24 cellular contexts compared by ENCODE assay signal in the genomic region with DNA sequence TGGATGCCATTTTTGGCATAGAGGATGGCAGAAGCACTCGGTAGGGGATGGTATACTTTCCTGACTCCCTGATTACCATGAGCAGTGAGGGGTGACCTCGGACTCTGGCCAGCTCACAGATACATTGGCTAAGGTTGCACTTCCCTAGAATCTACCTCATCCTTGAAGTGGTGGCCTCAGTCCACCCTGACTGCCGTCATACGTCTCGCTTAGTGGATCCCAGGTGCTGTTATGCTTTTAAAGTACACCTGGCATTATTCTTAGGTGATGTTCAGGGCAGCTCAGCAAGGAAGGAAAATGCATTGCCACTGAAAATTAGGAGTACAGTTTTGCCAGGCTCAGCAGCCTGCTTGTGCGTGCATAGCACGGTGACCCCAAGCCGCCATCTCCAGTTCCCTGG.
DNase-seq lines count a peak whose midpoint lies in the region; ATAC-seq, FAIRE-seq and TF ChIP-seq lines count a peak whose summit lies in the region.
"Had no signal": no experiment of that assay in that cellular context is flagged by ENCODE, and none has a peak within 500 bp of the region (broad histone marks: within the 10 kb centered on the region; RNA-seq: fewer than 3 reads in every experiment).

No MANE protein-coding gene starts in this region.

- FAIRE-seq in H1 (lab: Jason Lieb, UNC): no peak
- FAIRE-seq: A204.1, D721Med, GM12878, GM18507, H54 had no signal

- no peak overlapping the region for H2AK5ac ChIP-seq in H1 (ENCODE audit: low read depth, low read length)

- H3K23ac ChIP-seq in H1 (ENCODE audit: insufficient read length): no peak overlapping the region

- H2BK15ac ChIP-seq in H1 (ENCODE audit: low read length): no peak overlapping the region

- no peak overlapping the region for H3K4me3 Mint-ChIP-seq in osteocyte (ENCODE audit: unreplicated experiment)
- H3K4me3 Mint-ChIP-seq in stimulated activated naive B cell treated with anti-CD40 and anti-IgM and Interleukin-4, amounts not matched to agents 10 μg/mL and 1 μg/mL and 100 μg/mL, for 72 hours: no peak overlapping the region
- H3K4me3 Mint-ChIP-seq: CD14-positive monocyte; CD4-positive, alpha-beta T cell; CD8-positive, alpha-beta memory T cell; GM23338; HFFc6 had no signal

- no peak overlapping the region for H3K56ac ChIP-seq in H1 (replicated peaks; ENCODE audit: insufficient read length, low read depth, low read length)

- H4K8ac ChIP-seq in H1 (ENCODE audit: extremely low read depth, insufficient read depth, low read length): no peak overlapping the region

- H4K91ac ChIP-seq in H1 (replicated peaks; ENCODE audit: insufficient read length, low read length): no peak overlapping the region

- no peak overlapping the region for H3K4me2 ChIP-seq in H1 (ENCODE audit: insufficient read depth in 1 of 2, low read depth in 2 of 2, low read length in 2 of 2)
- H3K4me2 ChIP-seq: BLaER1 treated with 17β-estradiol and CSF1 and Interleukin-3, amounts not matched to agents 10 nM and 100 nM had no signal

- no peak overlapping the region for H2BK120ac ChIP-seq in H1 (replicated peaks; ENCODE audit: low read depth, low read length)

- H3K9me3 Mint-ChIP-seq in osteocyte (ENCODE audit: unreplicated experiment): peaks cover 15% of the 10 kb centered on the region
- H3K9me3 Mint-ChIP-seq in stimulated activated naive B cell treated with anti-CD40 and anti-IgM and Interleukin-4, amounts not matched to agents 10 μg/mL and 1 μg/mL and 100 μg/mL, for 72 hours: no peaks in the 10 kb centered on the region
- H3K9me3 Mint-ChIP-seq: CD14-positive monocyte, HFFc6 had no signal

- H4K20me1 ChIP-seq in H1 (replicated peaks in 1 of 2; ENCODE audit: control insufficient read depth in 1 of 2, insufficient read depth in 2 of 2, low read length in 2 of 2): no peaks in the 10 kb centered on the region

- H2AFZ ChIP-seq in H1 (ENCODE audit: low read length): no peak overlapping the region

- H3K27ac ChIP-seq in H1 (ENCODE audit: low read depth, low read length): no peak overlapping the region
- H3K27ac ChIP-seq: 22Rv1; BLaER1 treated with 17β-estradiol and CSF1 and Interleukin-3, amounts not matched to agents 10 nM and 100 nM had no signal

- no peaks in the 10 kb centered on the region for H3K23me2 ChIP-seq in H1 (ENCODE audit: low read depth, low read length)

- TF ChIP-seq CTCF in H1 (IDR thresholded peaks at IDR 0.05; ENCODE audit: control extremely low read depth in 1 of 3, insufficient read depth in 1 of 3, low read depth in 1 of 3, low read length in 3 of 3): no peak
- no peak for TF ChIP-seq CTCF in osteocyte (IDR thresholded peaks at IDR 0.05)

- POLR2A ChIA-PET in H1 (lab: Charles Lee; ENCODE audit: partially characterized antibody): interaction anchor here (0.6 kb wide), 1 partner anchor 9 kb away, joined by 3 read pairs; no protein-coding TSS in a partner anchor

- no peaks in the 10 kb centered on the region for H3K79me1 ChIP-seq in H1 (ENCODE audit: low read depth, low read length)

- no peaks in the 10 kb centered on the region for H3K9me3 ChIP-seq in H1 (ENCODE audit: insufficient read depth in 2 of 2, low read depth in 1 of 2, low read length in 1 of 2)
- H3K9me3 ChIP-seq: BE2C, HAP-1 had no signal

- H2BK12ac ChIP-seq in H1 (ENCODE audit: low read depth, low read length): no peak overlapping the region

- no peak for TF ChIP-seq EP300 in H1 (IDR thresholded peaks at IDR 0.05; ENCODE audit: borderline replicate concordance in 1 of 2, low read depth in 2 of 2, low read length in 2 of 2)

- 98% methylated on average over 8 of the region's 8 CpGs; no CpG with 5 or more reads in 1 of the 2 experiments for WGBS in H1 (ENCODE audit: extremely low coverage in 1 of 2, insufficient coverage in 1 of 2, insufficient read length in 1 of 2, insufficient replicate concordance in 2 of 2, low coverage in 1 of 2, low lambda C conversion rate in 2 of 2, missing lambda C conversion rate in 1 of 2), 2 experiments

- DNase-seq in activated CD8-positive, alpha-beta memory T cell treated with anti-CD3 and anti-CD28 coated beads for 24 hours: peak; percentile 37
- no peak for DNase-seq in activated CD8-positive, alpha-beta memory T cell treated with anti-CD3 and anti-CD28 coated beads, Interleukin-2, amount 50 U/mL, for 48 hours
- DNase-seq in H1 (ENCODE audit: low read depth in 1 of 2, low spot score in 2 of 2) (peak in 1 of 2 experiments; percentile 17), osteocyte (ENCODE audit: extremely low spot score, unreplicated experiment) (peak; percentile 60), anterior cingulate cortex (lab: John Stamatoyannopoulos, UW) (no peak)
- DNase-seq in stimulated activated naive B cell treated with anti-CD40 and anti-IgM and Interleukin-4, amounts not matched to agents 10 μg/mL and 1 μg/mL and 100 μg/mL, for 72 hours: no peak
- DNase-seq: BE2C; CD4-positive, alpha-beta T cell; CD8-positive, alpha-beta memory T cell; DMS 273 treated with DMSO at 0.1 percent for 48 hours; DMS79; EL; GDM1; HFFc6 had no signal

- H3K4ac ChIP-seq in H1 (replicated peaks; ENCODE audit: insufficient read length, low read depth, low read length): peak overlapping the region; percentile 4

- peaks cover 61% of the 10 kb centered on the region for H3K27me3 Mint-ChIP-seq in osteocyte (ENCODE audit: unreplicated experiment)
- H3K27me3 Mint-ChIP-seq in stimulated activated naive B cell treated with anti-CD40 and anti-IgM and Interleukin-4, amounts not matched to agents 10 μg/mL and 1 μg/mL and 100 μg/mL, for 72 hours: no peaks in the 10 kb centered on the region

- no peaks in the 10 kb centered on the region for H3K36me3 ChIP-seq in H1 (ENCODE audit: control insufficient read depth in 2 of 4, insufficient read depth in 4 of 4, low read length in 3 of 4)
- H3K36me3 ChIP-seq: BE2C, HAP-1 had no signal

- no peaks in the 10 kb centered on the region for H3K27me3 ChIP-seq in H1 (replicated peaks in 1 of 4; ENCODE audit: control insufficient read depth in 3 of 4, extremely low read depth in 1 of 4, insufficient read depth in 3 of 4, low read length in 3 of 4)
- H3K27me3 ChIP-seq: BLaER1 treated with 17β-estradiol and CSF1 and Interleukin-3, amounts not matched to agents 10 nM and 100 nM had no signal

- H3K4me3 ChIP-seq in H1 (ENCODE audit: extremely low read depth in 1 of 4, insufficient read depth in 2 of 4, low read depth in 3 of 4, low read length in 4 of 4): no peak overlapping the region
- H3K4me3 ChIP-seq: BLaER1 treated with 17β-estradiol and CSF1 and Interleukin-3, amounts not matched to agents 10 nM and 100 nM; GM12878; HAP-1 had no signal

- peaks cover 4 to 16% (median 13%) of the 10 kb centered on the region in 4 experiments for H3K4me1 ChIP-seq in H1 (replicated peaks in 1 of 4; ENCODE audit: control insufficient read depth in 3 of 4, insufficient read depth in 4 of 4, low read length in 3 of 4)
- H3K4me1 ChIP-seq: BE2C; BLaER1 treated with 17β-estradiol and CSF1 and Interleukin-3, amounts not matched to agents 10 nM and 100 nM; HAP-1 had no signal

- H3K27ac Mint-ChIP-seq in osteocyte (ENCODE audit: unreplicated experiment): no peak overlapping the region
- H3K27ac Mint-ChIP-seq in stimulated activated naive B cell treated with anti-CD40 and anti-IgM and Interleukin-4, amounts not matched to agents 10 μg/mL and 1 μg/mL and 100 μg/mL, for 72 hours: no peak overlapping the region
- H3K27ac Mint-ChIP-seq: CD4-positive, alpha-beta T cell; CD8-positive, alpha-beta memory T cell; GM23338; HFFc6 had no signal

- CTCF ChIA-PET in H1 (lab: Charles Lee; ENCODE audit: partially characterized antibody): interaction anchor here (0.8 to 1.9 kb wide), 3 partner anchors 10 to 133 kb away, joined by 3 to 4 read pairs (median 3); no protein-coding TSS in a partner anchor

- no peak overlapping the region for H3K14ac ChIP-seq in H1 (ENCODE audit: insufficient read length)

- no peak for TF ChIP-seq POLR2A in H1 (IDR thresholded peaks at IDR 0.05; ENCODE audit: control extremely low read depth in 1 of 2, low read depth in 2 of 2, low read length in 2 of 2)

- H4K5ac ChIP-seq in H1 (ENCODE audit: insufficient read length, low read depth, low read length): no peak overlapping the region

- TF ChIP-seq RAD21 in H1 (IDR thresholded peaks at IDR 0.05 in 1 of 2, conservative IDR thresholded peaks at IDR 0.05 in 1 of 2; ENCODE audit: low read depth in 2 of 2, low read length in 2 of 2): no peak

- H3K18ac ChIP-seq in H1 (ENCODE audit: extremely low read depth, low read length): 0 out of 2 replicates have a peak overlapping the region, but pooled peaks have one; percentile 26

- H3K9ac ChIP-seq in H1 (replicated peaks in 1 of 4; ENCODE audit: extremely low read depth in 1 of 4, low read depth in 3 of 4, low read length in 3 of 4): no peak overlapping the region
- H3K9ac ChIP-seq: BLaER1 treated with 17β-estradiol and CSF1 and Interleukin-3, amounts not matched to agents 10 nM and 100 nM had no signal

- no peak for ATAC-seq in stimulated activated naive B cell treated with anti-CD40 and anti-IgM and Interleukin-4, amounts not matched to agents 10 μg/mL and 1 μg/mL and 100 μg/mL, for 72 hours (replicated peaks)
- ATAC-seq: GM12878 had no signal

- no peak overlapping the region for H2BK5ac ChIP-seq in H1 (ENCODE audit: low read depth, low read length)

- H2BK20ac ChIP-seq in H1 (ENCODE audit: low read length): 0 out of 2 replicates have a peak overlapping the region, but pooled peaks have one; percentile 1

- no peaks in the 10 kb centered on the region for H3K36me3 Mint-ChIP-seq in osteocyte (ENCODE audit: unreplicated experiment)
- H3K36me3 Mint-ChIP-seq in stimulated activated naive B cell treated with anti-CD40 and anti-IgM and Interleukin-4, amounts not matched to agents 10 μg/mL and 1 μg/mL and 100 μg/mL, for 72 hours: peaks cover 31 to 47% of the 10 kb centered on the region in 2 donors
- H3K36me3 Mint-ChIP-seq: CD8-positive, alpha-beta memory T cell had no signal

- no peaks in the 10 kb centered on the region for H3K79me2 ChIP-seq in H1 (ENCODE audit: control insufficient read depth in 1 of 2, insufficient read depth in 2 of 2, low read length in 2 of 2)

- peaks cover 3% of the 10 kb centered on the region for H3K4me1 Mint-ChIP-seq in osteocyte (ENCODE audit: unreplicated experiment)
- no peaks in the 10 kb centered on the region for H3K4me1 Mint-ChIP-seq in stimulated activated naive B cell treated with anti-CD40 and anti-IgM and Interleukin-4, amounts not matched to agents 10 μg/mL and 1 μg/mL and 100 μg/mL, for 72 hours
- H3K4me1 Mint-ChIP-seq: CD14-positive monocyte; CD8-positive, alpha-beta memory T cell had no signal

TF ChIP-seq in H1, 55 proteins besides CTCF, POLR2A, EP300 and RAD21 (continues in another document):
- TF ChIP-seq CBX8 (IDR thresholded peaks at IDR 0.05; ENCODE audit: borderline replicate concordance, low read depth, low read length) (no peak), SRF (IDR thresholded peaks at IDR 0.05; ENCODE audit: low read depth, low read length) (no peak), CHD2 (IDR thresholded peaks at IDR 0.05; ENCODE audit: low read length) (no peak), KDM1A (IDR thresholded peaks at IDR 0.05; ENCODE audit: borderline replicate concordance, low read length) (no peak), EGR1 (IDR thresholded peaks at IDR 0.05; ENCODE audit: borderline replicate concordance, low read depth, low read length) (no peak), SP1 (IDR thresholded peaks at IDR 0.05; ENCODE audit: low read depth, low read length) (no peak), GTF2F1 (IDR thresholded peaks at IDR 0.05; ENCODE audit: borderline replicate concordance, low read depth, low read length) (no peak)

Comparison
In these comparisons a context has a peak if more than half of its experiments do, and no peak if none do; other contexts are left out.
1. DNase-seq: peak in activated CD8-positive, alpha-beta memory T cell treated with anti-CD3 and anti-CD28 coated beads for 24 hours (single experiment) and osteocyte (single experiment); none in activated CD8-positive, alpha-beta memory T cell treated with anti-CD3 and anti-CD28 coated beads, Interleukin-2, amount 50 U/mL, for 48 hours (single experiment), anterior cingulate cortex (0 of 58) and stimulated activated naive B cell treated with anti-CD40 and anti-IgM and Interleukin-4, amounts not matched to agents 10 μg/mL and 1 μg/mL and 100 μg/mL, for 72 hours (single experiment).